18 cellular contexts compared by ENCODE assay signal in the genomic region with DNA sequence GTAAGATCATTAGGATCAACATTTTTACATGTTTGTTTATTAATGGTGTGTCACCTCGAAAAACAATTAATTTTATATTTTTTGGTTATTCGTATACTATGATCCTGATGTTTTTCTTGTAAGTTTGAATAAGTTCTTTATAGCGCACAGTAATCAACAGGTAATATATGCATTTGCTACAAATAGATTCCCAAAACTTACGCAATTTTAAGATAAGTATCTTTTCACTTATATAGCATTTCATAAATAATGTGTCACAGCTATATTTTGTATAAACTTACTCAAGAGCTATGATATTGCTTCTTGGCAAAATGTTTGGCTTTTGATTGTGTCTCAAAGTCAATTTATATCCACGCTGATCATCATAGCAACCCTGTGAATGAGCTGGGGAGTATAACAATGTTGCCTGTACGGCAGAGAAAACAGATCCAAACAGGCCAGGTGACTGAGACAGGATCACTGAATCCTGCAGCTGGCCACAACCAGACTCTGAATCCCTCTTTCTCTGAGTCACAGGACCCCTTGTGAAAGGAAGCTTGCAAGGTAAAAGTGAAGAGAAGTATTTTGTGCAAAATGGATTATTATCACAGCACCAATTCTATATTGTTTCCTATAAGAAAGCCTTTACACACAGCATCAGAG. TPM values are rescaled to one million over a fixed set of nuclear protein-coding genes. Genes with fewer than 3 reads are reported as not detected.
"Had no signal": no experiment of that assay in that cellular context is flagged by ENCODE, and none has a peak within 500 bp of the region (broad histone marks: within the 10 kb centered on the region; RNA-seq: fewer than 3 reads in every experiment).

No MANE protein-coding gene starts in this region.

- DNase-seq: activated naive CD4-positive, alpha-beta T cell treated with Interleukin-2 at 50 U/mL for 16 hours; anterior cingulate cortex; dorsolateral prefrontal cortex; endodermal cell; foreskin fibroblast; heart left ventricle; immature natural killer cell; left lung; mesenchymal stem cell; natural killer cell; stimulated activated CD4-positive, alpha-beta T cell treated with anti-CD3 and anti-CD28 coated beads, Interleukin-15, amount 100 ng/mL, for 24 hours; stimulated activated CD4-positive, alpha-beta T cell treated with anti-CD3 and anti-CD28 coated beads, Interleukin-4, amount 100 ng/mL, for 1 hour; stimulated activated naive B cell treated with anti-CD40 and anti-IgM and Interleukin-4, amounts not matched to agents 10 μg/mL and 1 μg/mL and 100 μg/mL, for 72 hours; T-cell; T-helper 9 cell; thyroid gland had no signal

- H3K9me3 Mint-ChIP-seq: immature natural killer cell; natural killer cell; stimulated activated naive B cell treated with anti-CD40 and anti-IgM and Interleukin-4, amounts not matched to agents 10 μg/mL and 1 μg/mL and 100 μg/mL, for 72 hours; T-cell had no signal

- H3K4me1 Mint-ChIP-seq: immature natural killer cell; natural killer cell; stimulated activated naive B cell treated with anti-CD40 and anti-IgM and Interleukin-4, amounts not matched to agents 10 μg/mL and 1 μg/mL and 100 μg/mL, for 72 hours; T-cell had no signal

- H3K27ac Mint-ChIP-seq: endodermal cell; immature natural killer cell; natural killer cell; stimulated activated naive B cell treated with anti-CD40 and anti-IgM and Interleukin-4, amounts not matched to agents 10 μg/mL and 1 μg/mL and 100 μg/mL, for 72 hours; T-cell had no signal

- H3K9me3 ChIP-seq: left lung, right atrium auricular region, thyroid gland had no signal

- H3K36me3 ChIP-seq: heart left ventricle, left lung, right atrium auricular region, thyroid gland had no signal

- H3K27ac ChIP-seq: dorsolateral prefrontal cortex, heart left ventricle, left lung, right atrium auricular region had no signal

- H3K4me3 ChIP-seq: dorsolateral prefrontal cortex, heart left ventricle, left lung, right atrium auricular region, thyroid gland had no signal

- H3K27me3 ChIP-seq: dorsolateral prefrontal cortex, heart left ventricle, left lung, right atrium auricular region, thyroid gland had no signal

- H3K27me3 Mint-ChIP-seq: stimulated activated naive B cell treated with anti-CD40 and anti-IgM and Interleukin-4, amounts not matched to agents 10 μg/mL and 1 μg/mL and 100 μg/mL, for 72 hours had no signal

- H3K4me3 Mint-ChIP-seq: endodermal cell; immature natural killer cell; natural killer cell; stimulated activated naive B cell treated with anti-CD40 and anti-IgM and Interleukin-4, amounts not matched to agents 10 μg/mL and 1 μg/mL and 100 μg/mL, for 72 hours; T-cell had no signal

- H3K4me1 ChIP-seq: right atrium auricular region had no signal

- H3K36me3 Mint-ChIP-seq: immature natural killer cell; natural killer cell; stimulated activated naive B cell treated with anti-CD40 and anti-IgM and Interleukin-4, amounts not matched to agents 10 μg/mL and 1 μg/mL and 100 μg/mL, for 72 hours; T-cell had no signal

- ATAC-seq: activated CD4-positive, CD25-positive, alpha-beta regulatory T cell treated with anti-CD3 and anti-CD28 coated beads, Interleukin-2, amount 50 U/mL, for 24 hours; left lung; natural killer cell; stimulated activated naive B cell treated with anti-CD40 and anti-IgM and Interleukin-4, amounts not matched to agents 10 μg/mL and 1 μg/mL and 100 μg/mL, for 72 hours; T-cell had no signal

RNA-seq across cellular contexts. Expression of a gene that starts 48.6 kb away (rescaled TPM):
- total RNA-seq: natural killer cell had no signal
